In genomic region chr14:105049753-105050550, GRCh38 we compare ENCODE assay signal across 16 cellular contexts. TPM values are rescaled to one million over a fixed set of nuclear protein-coding genes. Genes with fewer than 3 reads are reported as not detected.
DNase-seq lines count a peak whose midpoint lies in the region; FAIRE-seq and TF ChIP-seq lines count a peak whose summit lies in the region.
"Had no signal": no experiment of that assay in that cellular context is flagged by ENCODE, and none has a peak within 500 bp of the region (broad histone marks: within the 10 kb centered on the region; RNA-seq: fewer than 3 reads in every experiment).

No MANE protein-coding gene starts in this region.

- FAIRE-seq in D721Med (lab: Jason Lieb, UNC) (no peak), GM12891 (lab: Jason Lieb, UNC) (no peak), kidney (lab: Jason Lieb, UNC) (no peak)
- FAIRE-seq: GM18507 had no signal

- H3K36me3 ChIP-seq in kidney (ENCODE audit: control insufficient read depth in 1 of 2, insufficient read depth in 2 of 2, low read length in 2 of 2) (no peaks in the 10 kb centered on the region), BE2C (no peaks in the 10 kb centered on the region)
- H3K36me3 ChIP-seq: MG63 had no signal

- no peak overlapping the region for H3K27ac ChIP-seq in kidney (ENCODE audit: low read depth in 2 of 2, low read length in 2 of 2)
- H3K27ac ChIP-seq: HL-60 had no signal

- H3K9ac ChIP-seq in kidney (ENCODE audit: low read length in 2 of 2) = no peak overlapping the region

- no peaks in the 10 kb centered on the region for H3K27me3 ChIP-seq in BE2C
- H3K27me3 ChIP-seq: MG63 had no signal

- DNase-seq in D721Med (ENCODE audit: insufficient read length, low spot score) (peak; percentile 7), GM12891 (ENCODE audit: insufficient read length, low spot score) (peak; percentile 16), NCI-H2171 treated with DMSO at 0.1 percent for 48 hours (lab: John Stamatoyannopoulos, UW) (peak; percentile 81), kidney (peak; percentile 71), AG08395 (ENCODE audit: low spot score) (no peak), EL (no peak), BE2C (no peak)
- DNase-seq: ACHN, AML-193, GDM1, MG63, NCI-H1436 treated with DMSO at 0.1 percent for 48 hours, RPMI8226, SIG-M5 had no signal

- TF ChIP-seq POLR2A in GM12891 (IDR thresholded peaks at IDR 0.05; ENCODE audit: low read depth, low read length) = peak; percentile 30; the same call in 1 of the 2 replicates

- intact Hi-C loops in kidney (cut with DNase I) = loop anchor here (10.0 kb wide), 1 partner anchor 75 kb away; the partner anchor contains the start of gene AHNAK2

- TF ChIP-seq CTCF in D721Med (IDR thresholded peaks at IDR 0.05; ENCODE audit: insufficient read depth, missing control alignments) (no peak), kidney (IDR thresholded peaks at IDR 0.05; ENCODE audit: borderline replicate concordance, extremely low read depth, insufficient read depth) (no peak), BE2C (IDR thresholded peaks at IDR 0.05; ENCODE audit: low read depth, low read length) (no peak)

- H3K4me3 ChIP-seq in kidney (ENCODE audit: low read length in 2 of 2) = no peak overlapping the region
- no peak overlapping the region for H3K4me3 ChIP-seq in BE2C (ENCODE audit: low read depth, low read length)
- H3K4me3 ChIP-seq: MG63 had no signal

- peaks cover 0 to 8% of the 10 kb centered on the region in 2 donors for H3K4me1 ChIP-seq in kidney (ENCODE audit: control insufficient read depth in 1 of 2, insufficient read depth in 1 of 2, low read depth in 1 of 2, low read length in 2 of 2)
- peaks cover 6% of the 10 kb centered on the region for H3K4me1 ChIP-seq in BE2C

- H3K9me3 ChIP-seq in kidney (ENCODE audit: control insufficient read depth in 1 of 2, low read length in 2 of 2) (no peaks in the 10 kb centered on the region), BE2C (no peaks in the 10 kb centered on the region)
- H3K9me3 ChIP-seq: MG63 had no signal

TF ChIP-seq in GM12891, 5 proteins besides CTCF, POLR2A, EP300 and RAD21:
- TF ChIP-seq POU2F2 (IDR thresholded peaks at IDR 0.05; ENCODE audit: low read depth, low read length) = no peak
- TF ChIP-seq POLR2AphosphoS5 (IDR thresholded peaks at IDR 0.05; ENCODE audit: low read depth, low read length) = peak; percentile 39; the same call in 1 of the 2 replicates

RNA-seq across cellular contexts. Expression of gene GPR132, which starts 15.3 kb away (rescaled TPM):
- polyA plus RNA-seq in GM12891 (2012; ENCODE audit: low read depth, missing spikeins) = 18.8 TPM
- total RNA-seq in kidney = 4.2 TPM
- polyA plus RNA-seq in kidney (ENCODE audit: insufficient read depth, low read depth, low replicate concordance) = 0.17 TPM
- polyA plus RNA-seq in BE2C (2012; ENCODE audit: insufficient read depth, insufficient read length, low read depth) = not detected

RNA-seq across cellular contexts. Expression of gene CDCA4, which starts 29.1 kb away (rescaled TPM):
- 35.1 TPM for polyA plus RNA-seq in GM12891 (2012; ENCODE audit: low read depth, missing spikeins)
- total RNA-seq in kidney = 6.3 TPM
- polyA plus RNA-seq in kidney (ENCODE audit: insufficient read depth, low read depth, low replicate concordance) = 4.1 TPM
- 43.2 TPM for polyA plus RNA-seq in BE2C (2012; ENCODE audit: insufficient read depth, insufficient read length, low read depth)

Comparison
In these comparisons a context has a peak if more than half of its experiments do, and no peak if none do; other contexts are left out.
1. DNase-seq: peak in D721Med (single experiment), GM12891 (single experiment), NCI-H2171 treated with DMSO at 0.1 percent for 48 hours (single experiment) and kidney (single experiment); none in AG08395 (single experiment), EL (single experiment) and BE2C (single experiment).